In genomic region chr2:125185691-125186270, GRCh38 we compare ENCODE assay signal across 20 cellular contexts.
DNase-seq lines count a peak whose midpoint lies in the region; ATAC-seq and TF ChIP-seq lines count a peak whose summit lies in the region.
"Had no signal": no experiment of that assay in that cellular context is flagged by ENCODE, and none has a peak within 500 bp of the region (broad histone marks: within the 10 kb centered on the region; RNA-seq: fewer than 3 reads in every experiment).

No MANE protein-coding gene starts in this region.

- H3K4me3 ChIP-seq in HUES48 (ENCODE audit: low read depth, low read length) (no peak overlapping the region), mesendoderm (ENCODE audit: low read length) (no peak overlapping the region), suprapubic skin (no peak overlapping the region)
- H3K4me3 ChIP-seq: GM23248 had no signal

- CTCF ChIA-PET in WTC11 (lab: Charles Lee): no interaction called here
- CTCF ChIA-PET in activated CD8-positive, alpha-beta T cell treated with anti-CD3 and anti-CD28 coated beads for 36 hours (lab: Charles Lee): no interaction called here

- H3K36me3 ChIP-seq in HUES48 (ENCODE audit: control insufficient read depth, insufficient read depth, low read length): no peaks in the 10 kb centered on the region
- no peaks in the 10 kb centered on the region for H3K36me3 ChIP-seq in mesendoderm (ENCODE audit: control insufficient read depth, insufficient read depth, low read length)
- H3K36me3 ChIP-seq in suprapubic skin: no peaks in the 10 kb centered on the region

- H3K27me3 ChIP-seq in HUES48 (ENCODE audit: control insufficient read depth, insufficient read depth, low read length) (no peaks in the 10 kb centered on the region), mesendoderm (ENCODE audit: insufficient read depth, low read length, poor library complexity) (no peaks in the 10 kb centered on the region), suprapubic skin (no peaks in the 10 kb centered on the region)

- H3K4me2 ChIP-seq in mesendoderm (ENCODE audit: low read length): no peak overlapping the region
- H3K4me2 ChIP-seq: SK-N-SH had no signal

- peak; percentile 85 for ATAC-seq in WTC11
- ATAC-seq in GM21723 (IDR thresholded peaks at IDR 0.05; ENCODE audit: unreplicated experiment): no peak
- ATAC-seq in HG03442 (IDR thresholded peaks at IDR 0.05; ENCODE audit: unreplicated experiment): no peak
- ATAC-seq in activated CD8-positive, alpha-beta T cell treated with anti-CD3 and anti-CD28 coated beads for 36 hours: no peak
- ATAC-seq: PC-3 had no signal

- H3K4me1 Mint-ChIP-seq in WTC11: peaks cover 26% of the 10 kb centered on the region
- H3K4me1 Mint-ChIP-seq in activated CD8-positive, alpha-beta T cell treated with anti-CD3 and anti-CD28 coated beads for 36 hours (ENCODE audit: low read depth): no peaks in the 10 kb centered on the region
- H3K4me1 Mint-ChIP-seq: CD4-positive, CD25-positive, alpha-beta regulatory T cell; IgD-negative memory B cell had no signal

- no peak overlapping the region for H4K8ac ChIP-seq in mesendoderm (ENCODE audit: low read depth, low read length)

- POLR2A ChIA-PET in WTC11 (lab: Charles Lee): no interaction called here
- POLR2A ChIA-PET in activated CD8-positive, alpha-beta T cell treated with anti-CD3 and anti-CD28 coated beads for 36 hours (lab: Charles Lee): no interaction called here

- no peaks in the 10 kb centered on the region; the same call in 1 of the 2 replicates for H3K27me3 Mint-ChIP-seq in WTC11 (ENCODE audit: low read depth)
- no peaks in the 10 kb centered on the region for H3K27me3 Mint-ChIP-seq in activated CD8-positive, alpha-beta T cell treated with anti-CD3 and anti-CD28 coated beads for 36 hours
- H3K27me3 Mint-ChIP-seq: CD4-positive, CD25-positive, alpha-beta regulatory T cell; IgD-negative memory B cell had no signal

- intact Hi-C loops in activated CD8-positive, alpha-beta T cell treated with anti-CD3 and anti-CD28 coated beads for 36 hours (cut with micrococcal nuclease): no loop called here

- H2BK15ac ChIP-seq in mesendoderm (replicated peaks; ENCODE audit: low read depth): no peak overlapping the region

- H3K9ac ChIP-seq in HUES48 (ENCODE audit: low read depth, low read length): no peak overlapping the region
- no peak overlapping the region for H3K9ac ChIP-seq in mesendoderm (ENCODE audit: low read length)
- H3K9ac ChIP-seq: GM23248, SK-N-SH had no signal

- no peak overlapping the region for H3K4ac ChIP-seq in mesendoderm (ENCODE audit: low read depth, low read length)

- peaks cover 6% of the 10 kb centered on the region for H3K4me1 ChIP-seq in HUES48 (ENCODE audit: control insufficient read depth, insufficient read depth, low read length)
- no peaks in the 10 kb centered on the region for H3K4me1 ChIP-seq in mesendoderm (ENCODE audit: control insufficient read depth, low read depth, low read length)
- no peaks in the 10 kb centered on the region for H3K4me1 ChIP-seq in suprapubic skin

- no peak overlapping the region for H4K5ac ChIP-seq in mesendoderm (ENCODE audit: low read length)

- no peak for TF ChIP-seq POLR2A in suprapubic skin (IDR thresholded peaks at IDR 0.05)

- peaks cover 34% of the 10 kb centered on the region for H3K9me3 Mint-ChIP-seq in WTC11
- H3K9me3 Mint-ChIP-seq in activated CD8-positive, alpha-beta T cell treated with anti-CD3 and anti-CD28 coated beads for 36 hours: peaks cover 11% of the 10 kb centered on the region

- TF ChIP-seq EP300 in suprapubic skin (IDR thresholded peaks at IDR 0.05): no peak

- no peak overlapping the region for H3K27ac Mint-ChIP-seq in WTC11
- H3K27ac Mint-ChIP-seq in activated CD8-positive, alpha-beta T cell treated with anti-CD3 and anti-CD28 coated beads for 36 hours: no peak overlapping the region
- H3K27ac Mint-ChIP-seq: CD4-positive, CD25-positive, alpha-beta regulatory T cell had no signal

- DNase-seq in WTC11 (ENCODE audit: low spot score) (peak; percentile 13), mesendoderm (peak; percentile 28), suprapubic skin (ENCODE audit: low spot score in 2 of 2) (no peak)
- no peak for DNase-seq in activated CD8-positive, alpha-beta T cell treated with anti-CD3 and anti-CD28 coated beads for 36 hours
- DNase-seq: CD4-positive, CD25-positive, alpha-beta regulatory T cell; GM23248; Kasumi-1; NCI-H1417 treated with DMSO at 0.1 percent for 48 hours; NCI-H187 treated with DMSO at 0.1 percent for 48 hours; NCI-H2107; NCI-H446 treated with DMSO at 0.1 percent for 48 hours; NCI-H526 treated with DMSO at 0.1 percent for 48 hours; PC-3; SHP77 treated with DMSO at 0.1 percent for 48 hours; SK-N-SH had no signal

- H3K9me3 ChIP-seq in HUES48 (ENCODE audit: control insufficient read depth, insufficient read depth, low read length) (no peaks in the 10 kb centered on the region; the same call in 1 of the 2 replicates), suprapubic skin (no peaks in the 10 kb centered on the region)

- H3K36me3 Mint-ChIP-seq in WTC11: peaks cover 2% of the 10 kb centered on the region
- H3K36me3 Mint-ChIP-seq in activated CD8-positive, alpha-beta T cell treated with anti-CD3 and anti-CD28 coated beads for 36 hours (ENCODE audit: low read depth): no peaks in the 10 kb centered on the region
- H3K36me3 Mint-ChIP-seq: CD4-positive, CD25-positive, alpha-beta regulatory T cell; IgD-negative memory B cell had no signal

- H3K27ac ChIP-seq in HUES48 (ENCODE audit: low read depth, low read length) (peak overlapping the region; percentile 14), mesendoderm (ENCODE audit: low read depth, low read length) (no peak overlapping the region), suprapubic skin (no peak overlapping the region)
- H3K27ac ChIP-seq: GM23248, RWPE1 had no signal

- H3K18ac ChIP-seq in mesendoderm (ENCODE audit: low read length): no peak overlapping the region

- WGBS in mesendoderm (ENCODE audit: extremely low coverage, insufficient coverage, low lambda C conversion rate): no CpG with 5 or more reads among the region's 5 CpGs
- 54% methylated on average over 5 of the region's 5 CpGs for WGBS in suprapubic skin

- H2AK5ac ChIP-seq in mesendoderm (ENCODE audit: low read length): no peak overlapping the region

- H2BK5ac ChIP-seq in mesendoderm (ENCODE audit: low read length): no peak overlapping the region

- H3K4me3 Mint-ChIP-seq in WTC11: no peak overlapping the region
- H3K4me3 Mint-ChIP-seq in activated CD8-positive, alpha-beta T cell treated with anti-CD3 and anti-CD28 coated beads for 36 hours: no peak overlapping the region
- H3K4me3 Mint-ChIP-seq: CD4-positive, CD25-positive, alpha-beta regulatory T cell; IgD-negative memory B cell had no signal

- H3K23ac ChIP-seq in mesendoderm (ENCODE audit: low read length): no peak overlapping the region

- no peak overlapping the region for H2BK120ac ChIP-seq in mesendoderm (ENCODE audit: low read depth, low read length)

- TF ChIP-seq CTCF in WTC11 (IDR thresholded peaks at IDR 0.05): no peak
- no peak for TF ChIP-seq CTCF in suprapubic skin (IDR thresholded peaks at IDR 0.05)
- no peak for TF ChIP-seq CTCF in activated CD8-positive, alpha-beta T cell treated with anti-CD3 and anti-CD28 coated beads for 36 hours (IDR thresholded peaks at IDR 0.05)

- no peaks in the 10 kb centered on the region for H3K79me1 ChIP-seq in mesendoderm (ENCODE audit: low read length)

- H3K56ac ChIP-seq in mesendoderm (ENCODE audit: low read length): no peak overlapping the region

- no peaks in the 10 kb centered on the region for H3K79me2 ChIP-seq in mesendoderm (ENCODE audit: control insufficient read depth, insufficient read depth, low read length)

TF ChIP-seq in WTC11, 78 proteins besides CTCF, POLR2A, EP300 and RAD21:
- TF ChIP-seq ZMAT4 (CRISPR knock-in tag; IDR thresholded peaks at IDR 0.05): no peak
- no peak for TF ChIP-seq GRHL2 (CRISPR knock-in tag; IDR thresholded peaks at IDR 0.05; ENCODE audit: insufficient replicate concordance, severe bottlenecking)
- TF ChIP-seq STAT6 (CRISPR knock-in tag; conservative IDR thresholded peaks at IDR 0.05; ENCODE audit: low read depth): no peak
- TF ChIP-seq IRF2 (CRISPR knock-in tag; IDR thresholded peaks at IDR 0.05; ENCODE audit: borderline replicate concordance, low read depth): no peak
- no peak for TF ChIP-seq NR3C1 (CRISPR knock-in tag; conservative IDR thresholded peaks at IDR 0.05; ENCODE audit: low read depth)
- no peak for TF ChIP-seq FOXP1 (CRISPR knock-in tag; IDR thresholded peaks at IDR 0.05; ENCODE audit: borderline replicate concordance)
- TF ChIP-seq MYBL2 (CRISPR knock-in tag; IDR thresholded peaks at IDR 0.05): no peak; the same call in 1 of the 2 replicates
- no peak for TF ChIP-seq ATF3 (CRISPR knock-in tag; conservative IDR thresholded peaks at IDR 0.05)
- TF ChIP-seq ZNF423 (CRISPR knock-in tag; IDR thresholded peaks at IDR 0.05): no peak
- no peak for TF ChIP-seq ZNF219 (CRISPR knock-in tag; IDR thresholded peaks at IDR 0.05; ENCODE audit: borderline replicate concordance)
- TF ChIP-seq TCF7 (CRISPR knock-in tag; IDR thresholded peaks at IDR 0.05; ENCODE audit: low read depth): no peak

Comparison
In these comparisons a context has a peak if more than half of its experiments do, and no peak if none do; other contexts are left out.
1. DNase-seq: peak in WTC11 (single experiment) and mesendoderm (single experiment); none in suprapubic skin (0 of 2) and activated CD8-positive, alpha-beta T cell treated with anti-CD3 and anti-CD28 coated beads for 36 hours (single experiment).